ENCODE assay signal across 9 cellular contexts in the genomic region with DNA sequence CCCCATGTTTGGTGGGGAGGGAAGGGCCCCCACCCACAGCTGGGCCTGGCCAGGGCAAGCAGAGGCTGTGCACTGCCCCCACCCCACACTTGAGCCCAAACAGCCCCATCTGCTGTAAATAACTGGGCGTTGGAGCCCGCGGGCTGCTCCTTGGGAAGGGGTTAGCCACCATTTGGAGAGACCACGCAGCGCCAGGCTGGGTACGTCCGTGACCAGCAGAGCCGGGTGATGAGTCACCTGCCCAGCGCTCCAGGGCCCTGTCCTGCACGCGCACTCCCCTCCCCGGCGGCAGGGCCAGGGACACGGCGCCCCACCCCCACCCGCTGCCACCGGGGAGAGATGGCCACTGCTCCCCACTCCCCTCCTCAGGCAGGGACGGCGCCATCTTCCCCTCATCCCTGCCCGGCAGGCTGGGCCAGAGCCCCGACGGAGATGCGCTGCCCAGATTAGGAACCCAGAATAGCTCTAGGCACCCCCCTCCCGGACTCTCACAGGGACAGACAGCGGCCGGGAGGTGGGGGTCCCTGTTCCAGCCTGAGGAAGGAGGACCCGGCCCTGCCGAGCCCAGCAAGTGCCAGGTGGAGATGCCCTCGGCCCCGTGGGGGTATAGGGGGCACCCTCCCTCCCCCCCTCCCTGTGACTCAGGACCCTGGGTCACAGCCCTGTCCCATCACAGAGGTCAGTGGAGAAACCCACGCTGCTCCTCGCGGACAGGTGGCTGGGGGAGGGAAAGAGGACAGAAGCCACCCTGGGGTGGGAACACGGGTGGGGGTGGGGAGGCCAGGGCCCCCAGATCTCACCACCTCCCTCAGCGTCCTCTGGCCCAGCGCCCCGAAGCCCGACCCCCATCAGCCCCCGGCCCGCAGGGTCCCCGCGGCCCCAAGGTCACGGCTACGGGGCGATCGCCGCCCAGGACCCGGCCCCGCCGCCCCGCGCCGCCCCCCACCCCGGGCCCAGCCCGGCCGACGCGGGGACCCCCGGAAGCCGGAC. TPM values are rescaled to one million over a fixed set of nuclear protein-coding genes. Genes with fewer than 3 reads are reported as not detected.
DNase-seq lines count a peak whose midpoint lies in the region; ATAC-seq and TF ChIP-seq lines count a peak whose summit lies in the region.
"Had no signal": no experiment of that assay in that cellular context is flagged by ENCODE, and none has a peak within 500 bp of the region (broad histone marks: within the 10 kb centered on the region; RNA-seq: fewer than 3 reads in every experiment).

No MANE protein-coding gene starts in this region.

- no peak for TF ChIP-seq CTCF in PC-3 (conservative IDR thresholded peaks at IDR 0.05; ENCODE audit: low read depth, low read length)
- no peak for TF ChIP-seq CTCF in esophagus muscularis mucosa (IDR thresholded peaks at IDR 0.05)

- no peaks in the 10 kb centered on the region for H3K9me2 ChIP-seq in PC-3 (replicated peaks; ENCODE audit: low read length)

- H3K79me2 ChIP-seq in PC-3 (ENCODE audit: low read length), result peaks cover 21% of the 10 kb centered on the region

- peak overlapping the region; percentile 68 for H2AFZ ChIP-seq in PC-3 (ENCODE audit: low read length)

- peak overlapping the region; percentile 37 for H3K9ac ChIP-seq in PC-3 (ENCODE audit: low read length)

- no peaks in the 10 kb centered on the region; the same call in 1 of the 2 replicates for H4K20me1 ChIP-seq in PC-3 (ENCODE audit: low read length)

- no peak for TF ChIP-seq POLR2A in esophagus muscularis mucosa (IDR thresholded peaks at IDR 0.05; ENCODE audit: low read depth)

- no peak overlapping the region; the same call in 1 of the 2 replicates for H3K27ac ChIP-seq in PC-3 (ENCODE audit: low read length)
- no peak overlapping the region for H3K27ac ChIP-seq in esophagus muscularis mucosa (replicated peaks in 1 of 4)

- DNase-seq in EL (peak; percentile 71), PC-3 (peak; percentile 73), esophagus muscularis mucosa (ENCODE audit: extremely low spot score) (no peak), occipital lobe (lab: John Stamatoyannopoulos, UW) (peak; percentile 33), NCI-H2107 treated with DMSO at 0.1 percent for 48 hours (lab: John Stamatoyannopoulos, UW; ENCODE audit: unreplicated experiment) (no peak)
- no peak for DNase-seq in stimulated activated CD8-positive, alpha-beta memory T cell treated with anti-CD3 and anti-CD28 coated beads, Interleukin-4, amount 100 ng/mL, for 48 hours

- POLR2A ChIA-PET in PC-3 (lab: Charles Lee; ENCODE audit: unreplicated experiment), result interaction anchor here (0.5 kb wide), 1 partner anchor 22 kb away, joined by 6 read pairs; no protein-coding TSS in a partner anchor

- TF ChIP-seq EP300 in esophagus muscularis mucosa (IDR thresholded peaks at IDR 0.05), result no peak

- H3K27me3 ChIP-seq in PC-3 (ENCODE audit: low read length) (no peaks in the 10 kb centered on the region), esophagus muscularis mucosa (peaks cover 4 to 95% (median 35%) of the 10 kb centered on the region in 4 donors)

- peak; percentile 80 for ATAC-seq in PC-3
- ATAC-seq in HG02870 (IDR thresholded peaks at IDR 0.05; ENCODE audit: unreplicated experiment), result no peak
- ATAC-seq in GM21526 (IDR thresholded peaks at IDR 0.05; ENCODE audit: low FRiP score, unreplicated experiment), result no peak

- no TSS peak for BruUV-seq in PC-3 (replicated peaks; lab: Mats Ljungman, UMichigan)

- H3F3A ChIP-seq in PC-3 (ENCODE audit: low read length, unreplicated experiment), result no peaks in the 10 kb centered on the region

- peaks cover 29% of the 10 kb centered on the region for H3K36me3 ChIP-seq in PC-3 (ENCODE audit: low read depth, low read length)
- peaks cover 0 to 27% (median 0%) of the 10 kb centered on the region in 4 donors for H3K36me3 ChIP-seq in esophagus muscularis mucosa

- H3K4me2 ChIP-seq in PC-3 (ENCODE audit: low read length), result peak overlapping the region; percentile 98

- peak overlapping the region; percentile 84 for H3K4me3 ChIP-seq in PC-3 (ENCODE audit: low read length)
- H3K4me3 ChIP-seq in esophagus muscularis mucosa, result peak overlapping the region; percentile 51 to 64 (median 52)

- intact Hi-C loops in PC-3 (cut with micrococcal nuclease) (no loop called here), esophagus muscularis mucosa (cut with DNase I) (loop anchor here (2.0 kb wide), 1 partner anchor 21 kb away; no protein-coding TSS in a partner anchor)

- CTCF ChIA-PET in PC-3 (lab: Charles Lee), result no interaction called here

- WGBS in esophagus muscularis mucosa, result 21% methylated on average over 13 of the region's 60 CpGs

- H3K4me1 ChIP-seq in PC-3 (ENCODE audit: insufficient read depth, low read length) (peaks cover 14% of the 10 kb centered on the region), esophagus muscularis mucosa (peaks cover 30 to 54% (median 43%) of the 10 kb centered on the region in 4 donors)

- H3K9me3 ChIP-seq in PC-3 (ENCODE audit: low read length), result no peaks in the 10 kb centered on the region
- no peaks in the 10 kb centered on the region for H3K9me3 ChIP-seq in esophagus muscularis mucosa

RNA-seq across cellular contexts. Expression of a gene that starts 0.6 kb away (rescaled TPM):
- total RNA-seq in PC-3 (2014; rRNA removed), result 463 and 559 TPM in 2 replicates
- 10 to 100 TPM in 1 of 4 donors, 1 to 10 TPM in 3; 1.7 to 17.8 (median 7.4) TPM for total RNA-seq in esophagus muscularis mucosa
- 214 TPM for total RNA-seq in occipital lobe

RNA-seq across cellular contexts. Expression of a gene that starts 22.3 kb away (rescaled TPM):
- total RNA-seq in PC-3 (2014; rRNA removed), result 245 and 256 TPM in 2 replicates
- total RNA-seq in esophagus muscularis mucosa, result 100 to 1,000 TPM; 150 to 291 (median 270) TPM
- 43.5 TPM for total RNA-seq in occipital lobe

RNA-seq across cellular contexts. Expression of a gene that starts 25.8 kb away (rescaled TPM):
- total RNA-seq in PC-3 (2014; rRNA removed) (not detected in 2 replicates), esophagus muscularis mucosa (1 to 10 TPM in 1 of 4 donors, under 1 TPM in 2, not detected in 1; 0.11 to 1.6 (median 0.50) TPM), occipital lobe (167 TPM)

RNA-seq across cellular contexts. Expression of a gene that starts 38.9 kb away (rescaled TPM):
- 11.1 and 15.1 TPM in 2 replicates for total RNA-seq in PC-3 (2014; rRNA removed)
- 1 to 10 TPM in 1 of 4 donors, under 1 TPM in 3; 0.06 to 1.2 (median 0.23) TPM for total RNA-seq in esophagus muscularis mucosa
- 0.16 TPM for total RNA-seq in occipital lobe
- total RNA-seq: temporal lobe had no signal

RNA-seq across cellular contexts. Expression of a gene that starts 49.3 kb away (rescaled TPM):
- 0.22 and 0.63 TPM in 2 replicates for total RNA-seq in PC-3 (2014; rRNA removed)
- total RNA-seq in esophagus muscularis mucosa, result not detected
- not detected for total RNA-seq in occipital lobe
- total RNA-seq: temporal lobe had no signal

Comparison
In these comparisons a context has a peak if more than half of its experiments do, and no peak if none do; other contexts are left out.
1. DNase-seq: peak in EL (single experiment), PC-3 (single experiment) and occipital lobe (single experiment); none in esophagus muscularis mucosa (single experiment), NCI-H2107 treated with DMSO at 0.1 percent for 48 hours (single experiment) and stimulated activated CD8-positive, alpha-beta memory T cell treated with anti-CD3 and anti-CD28 coated beads, Interleukin-4, amount 100 ng/mL, for 48 hours (single experiment).
2. RNA of a gene that starts 0.6 kb away (total RNA-seq): 463 to 559 TPM in PC-3 and 214 TPM in occipital lobe (single experiment); 1.7 to 17.8 TPM in esophagus muscularis mucosa; every median in the first group is over 10 times any median in the second.
3. RNA of a gene that starts 25.8 kb away (total RNA-seq): 167 TPM in occipital lobe (single experiment); 0.11 to 1.6 TPM in esophagus muscularis mucosa and not detected in PC-3; every median in the first group is over 10 times any median in the second.